ENCODE assay signal across 2 cellular contexts in the genomic region with DNA sequence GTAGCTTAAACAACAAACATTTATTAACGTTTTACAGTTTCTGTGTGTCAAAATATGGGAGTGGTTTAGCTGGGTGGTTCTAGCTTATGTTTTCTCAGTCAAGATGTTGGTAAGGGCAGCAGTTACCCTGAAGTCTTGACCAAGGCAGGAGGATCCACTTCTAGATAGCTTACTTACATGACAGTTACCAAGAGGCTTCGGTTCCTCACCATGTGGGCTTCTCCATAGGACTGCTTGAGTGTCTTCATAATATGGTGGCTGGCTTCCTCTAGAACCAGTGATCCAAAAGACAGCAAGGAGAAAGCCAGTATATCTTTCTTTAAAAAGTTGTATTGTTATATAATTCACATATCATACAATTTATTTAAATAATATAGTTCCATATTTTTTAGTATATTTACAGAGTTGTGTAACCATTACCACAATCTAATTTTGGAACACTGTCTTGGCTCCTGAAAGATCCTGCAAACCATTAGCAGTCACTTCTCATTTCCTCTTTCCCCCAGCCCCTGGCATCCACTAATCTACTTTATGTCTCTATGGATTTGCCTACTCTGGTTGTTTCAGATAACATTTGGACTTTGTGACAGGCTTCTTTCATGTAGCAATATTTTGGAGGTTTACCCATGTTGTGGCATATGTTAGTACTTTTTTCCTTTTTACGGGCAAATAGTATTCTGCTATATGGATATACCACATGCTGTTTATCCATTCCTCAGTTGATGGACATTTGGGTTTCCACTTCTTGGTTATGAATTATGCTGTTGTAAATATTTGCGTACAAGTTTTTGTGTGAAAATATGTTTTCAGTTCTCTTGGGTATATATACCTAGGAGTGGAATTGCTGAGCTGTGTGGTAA.
A peak's percentile ranks its signal among the peaks of the same experiment; 100 is the strongest.
TF ChIP-seq lines count a peak whose summit lies in the region.

No MANE protein-coding gene starts in this region.

TF ChIP-seq in A549, 52 proteins besides CTCF, POLR2A, EP300 and RAD21:
- TF ChIP-seq NR3C1 (IDR thresholded peaks at IDR 0.05) = no peak
- peak; percentile 40; the same call in 1 of the 2 replicates for TF ChIP-seq HOXA7 (CRISPR knock-in tag; IDR thresholded peaks at IDR 0.05)
- no peak for TF ChIP-seq ESRRA (IDR thresholded peaks at IDR 0.05; ENCODE audit: borderline replicate concordance, low read length)
- TF ChIP-seq MYC (IDR thresholded peaks at IDR 0.05; ENCODE audit: borderline replicate concordance, low read length) = no peak
- TF ChIP-seq KDM1A (IDR thresholded peaks at IDR 0.05; ENCODE audit: low read depth) = 0 out of 2 replicates have a peak, but pooled peaks have one; percentile 27

TF ChIP-seq in IMR-90, 13 proteins besides CTCF, POLR2A, EP300 and RAD21:
- TF ChIP-seq RCOR1 (IDR thresholded peaks at IDR 0.05; ENCODE audit: insufficient replicate concordance, low read length) = no peak
- TF ChIP-seq USF2 (IDR thresholded peaks at IDR 0.05; ENCODE audit: low read depth, low read length) = no peak
- no peak for TF ChIP-seq MXI1 (IDR thresholded peaks at IDR 0.05; ENCODE audit: borderline replicate concordance, low read depth, low read length)
- no peak for TF ChIP-seq MAFK (IDR thresholded peaks at IDR 0.05; ENCODE audit: low read depth, low read length)
- TF ChIP-seq NFE2L2 (IDR thresholded peaks at IDR 0.05; ENCODE audit: low read depth, low read length) = no peak
- no peak for TF ChIP-seq FOS (IDR thresholded peaks at IDR 0.05; ENCODE audit: low read depth, low read length)
- TF ChIP-seq CHD1 (IDR thresholded peaks at IDR 0.05; ENCODE audit: low read depth, low read length) = no peak
- no peak for TF ChIP-seq BHLHE40 (IDR thresholded peaks at IDR 0.05; ENCODE audit: low read depth, low read length)
- TF ChIP-seq CEBPB (IDR thresholded peaks at IDR 0.05; ENCODE audit: low read depth, low read length) = no peak
- no peak for TF ChIP-seq SMC3 (IDR thresholded peaks at IDR 0.05; ENCODE audit: low read depth, low read length)
- no peak for TF ChIP-seq MAZ (IDR thresholded peaks at IDR 0.05; ENCODE audit: borderline replicate concordance, low read depth, low read length)
- TF ChIP-seq, protein P1, sequence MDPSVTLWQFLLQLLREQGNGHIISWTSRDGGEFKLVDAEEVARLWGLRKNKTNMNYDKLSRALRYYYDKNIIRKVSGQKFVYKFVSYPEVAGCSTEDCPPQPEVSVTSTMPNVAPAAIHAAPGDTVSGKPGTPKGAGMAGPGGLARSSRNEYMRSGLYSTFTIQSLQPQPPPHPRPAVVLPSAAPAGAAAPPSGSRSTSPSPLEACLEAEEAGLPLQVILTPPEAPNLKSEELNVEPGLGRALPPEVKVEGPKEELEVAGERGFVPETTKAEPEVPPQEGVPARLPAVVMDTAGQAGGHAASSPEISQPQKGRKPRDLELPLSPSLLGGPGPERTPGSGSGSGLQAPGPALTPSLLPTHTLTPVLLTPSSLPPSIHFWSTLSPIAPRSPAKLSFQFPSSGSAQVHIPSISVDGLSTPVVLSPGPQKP (IDR thresholded peaks at IDR 0.05; ENCODE audit: borderline replicate concordance, low read depth, low read length) = no peak
TF ChIP-seq in IMR-90: peak in this region for 0.
